In genomic region chr6:3719462-3720308, GRCh38 we compare ENCODE assay signal across 19 cellular contexts. TPM values are rescaled to one million over a fixed set of nuclear protein-coding genes. Genes with fewer than 3 reads are reported as not detected.
DNase-seq lines count a peak whose midpoint lies in the region; ATAC-seq and TF ChIP-seq lines count a peak whose summit lies in the region.
"Had no signal": no experiment of that assay in that cellular context is flagged by ENCODE, and none has a peak within 500 bp of the region (broad histone marks: within the 10 kb centered on the region; RNA-seq: fewer than 3 reads in every experiment).

No MANE protein-coding gene starts in this region.

- POLR2A ChIA-PET in CD8-positive, alpha-beta memory T cell (lab: Charles Lee), result no interaction called here
- POLR2A ChIA-PET in T-cell (lab: Charles Lee), result no interaction called here

- ATAC-seq in T-cell (replicated peaks in 1 of 4), result peak; percentile 24 to 66 (median 54)
- no peak for ATAC-seq in GM18498 (IDR thresholded peaks at IDR 0.05; ENCODE audit: unreplicated experiment)
- ATAC-seq: gastrocnemius medialis had no signal

- no peaks in the 10 kb centered on the region for H3K9me3 Mint-ChIP-seq in CD8-positive, alpha-beta memory T cell
- H3K9me3 Mint-ChIP-seq in T-cell, result no peaks in the 10 kb centered on the region
- no peaks in the 10 kb centered on the region for H3K9me3 Mint-ChIP-seq in chondrocyte (ENCODE audit: low read depth)
- H3K9me3 Mint-ChIP-seq in neural crest cell, result peaks cover 7% of the 10 kb centered on the region

- no peaks in the 10 kb centered on the region for H3K9me3 ChIP-seq in CD8-positive, alpha-beta memory T cell (ENCODE audit: low read length)
- H3K9me3 ChIP-seq in sigmoid colon (no peaks in the 10 kb centered on the region), WERI-Rb-1 (ENCODE audit: severe bottlenecking) (peaks cover 2% of the 10 kb centered on the region)
- H3K9me3 ChIP-seq: gastrocnemius medialis, right atrium auricular region had no signal

- peak in 1 of 5 donors; percentile 25 for DNase-seq in CD8-positive, alpha-beta memory T cell
- DNase-seq in T-cell (peak in 1 of 34 experiments; percentile 21), chondrocyte (ENCODE audit: low spot score) (no peak), neural crest cell (ENCODE audit: low read depth, low spot score) (no peak), sigmoid colon (no peak), WERI-Rb-1 (no peak)
- DNase-seq: activated CD4-positive, alpha-beta T cell treated with anti-CD3 and anti-CD28 coated beads for 1 hour; gastrocnemius medialis; GF-D8; HCEC 1CT; hypothalamus; NCI-H1417; NCI-H2107; NCI-H526; stimulated activated CD8-positive, alpha-beta memory T cell treated with anti-CD3 and anti-CD28 coated beads, Interleukin-4, amount 100 ng/mL, for 48 hours had no signal

- no peak for TF ChIP-seq CTCF in chondrocyte (IDR thresholded peaks at IDR 0.05)
- TF ChIP-seq CTCF in neural crest cell (conservative IDR thresholded peaks at IDR 0.05), result no peak
- TF ChIP-seq CTCF in sigmoid colon (IDR thresholded peaks at IDR 0.05), result no peak
- TF ChIP-seq CTCF in WERI-Rb-1 (IDR thresholded peaks at IDR 0.05; ENCODE audit: low read depth, low read length), result no peak

- no peak overlapping the region for H3K4me3 ChIP-seq in CD8-positive, alpha-beta memory T cell (ENCODE audit: low read length)
- H3K4me3 ChIP-seq in sigmoid colon (peak overlapping the region in 2 of 4 donors; percentile 17 to 45), WERI-Rb-1 (ENCODE audit: low read depth, low read length) (no peak overlapping the region)
- H3K4me3 ChIP-seq: cardiac muscle cell, gastrocnemius medialis, right atrium auricular region had no signal

- WGBS in sigmoid colon, 2 donors, result 79 to 84% methylated on average over 22 of the region's 22 CpGs

- CTCF ChIA-PET in CD8-positive, alpha-beta memory T cell (lab: Charles Lee), result interaction anchor here (1.1 to 1.5 kb wide), 2 partner anchors 9 to 13 kb away, joined by 3 to 5 read pairs; no protein-coding TSS in a partner anchor
- CTCF ChIA-PET in T-cell (lab: Charles Lee), result interaction anchor here in 1 of 2 donors (1.1 kb wide), 1 partner anchor 134 kb away, joined by 3 read pairs; no protein-coding TSS in a partner anchor

- H3K27ac Mint-ChIP-seq in CD8-positive, alpha-beta memory T cell, result peak overlapping the region in 3 of 8 donors; percentile 2 to 47 (median 9)
- H3K27ac Mint-ChIP-seq in T-cell (peak overlapping the region in 1 of 2 donors; percentile 75), chondrocyte (ENCODE audit: unreplicated experiment) (peak overlapping the region; percentile 65), neural crest cell (ENCODE audit: unreplicated experiment) (peak overlapping the region; percentile 74)

- H3K36me3 ChIP-seq in CD8-positive, alpha-beta memory T cell (ENCODE audit: insufficient read depth, low read length), result no peaks in the 10 kb centered on the region
- H3K36me3 ChIP-seq in sigmoid colon (peaks cover 0 to 22% (median 12%) of the 10 kb centered on the region in 4 donors), WERI-Rb-1 (no peaks in the 10 kb centered on the region)
- H3K36me3 ChIP-seq: cardiac muscle cell had no signal

- no peak for TF ChIP-seq EP300 in sigmoid colon (IDR thresholded peaks at IDR 0.05)

- intact Hi-C loops in sigmoid colon (cut with DNase I), result no loop called here

- H3K36me3 Mint-ChIP-seq in CD8-positive, alpha-beta memory T cell, result no peaks in the 10 kb centered on the region
- H3K36me3 Mint-ChIP-seq in T-cell, result no peaks in the 10 kb centered on the region
- peaks cover 28% of the 10 kb centered on the region for H3K36me3 Mint-ChIP-seq in chondrocyte (ENCODE audit: low read depth)
- peaks cover 5% of the 10 kb centered on the region for H3K36me3 Mint-ChIP-seq in neural crest cell (ENCODE audit: low read depth)
- H3K36me3 Mint-ChIP-seq: CD14-positive monocyte had no signal

- TF ChIP-seq POLR2A in sigmoid colon (IDR thresholded peaks at IDR 0.05), result peak in 1 of 2 donors; percentile 18

- peaks cover 0 to 8% (median 3%) of the 10 kb centered on the region in 3 donors for H3K4me1 Mint-ChIP-seq in CD8-positive, alpha-beta memory T cell
- H3K4me1 Mint-ChIP-seq in T-cell (peaks cover 0 to 3% (median 0%) of the 10 kb centered on the region in 3 donors), chondrocyte (ENCODE audit: low read depth) (peaks cover 65% of the 10 kb centered on the region), neural crest cell (peaks cover 28% of the 10 kb centered on the region)
- H3K4me1 Mint-ChIP-seq: CD14-positive monocyte had no signal

- peaks cover 3 to 22% of the 10 kb centered on the region in 2 donors for H3K27me3 Mint-ChIP-seq in CD8-positive, alpha-beta memory T cell
- peaks cover 0 to 8% of the 10 kb centered on the region in 2 donors for H3K27me3 Mint-ChIP-seq in T-cell
- H3K27me3 Mint-ChIP-seq in chondrocyte (ENCODE audit: low read depth), result no peaks in the 10 kb centered on the region
- no peaks in the 10 kb centered on the region for H3K27me3 Mint-ChIP-seq in neural crest cell (ENCODE audit: low read depth)

- H3K27me3 ChIP-seq in CD8-positive, alpha-beta memory T cell (ENCODE audit: insufficient read depth, low read length, poor library complexity, severe bottlenecking), result no peaks in the 10 kb centered on the region
- no peaks in the 10 kb centered on the region for H3K27me3 ChIP-seq in sigmoid colon
- H3K27me3 ChIP-seq in WERI-Rb-1 (ENCODE audit: insufficient read depth, low read depth, severe bottlenecking), result no peaks in the 10 kb centered on the region
- H3K27me3 ChIP-seq: cardiac muscle cell, gastrocnemius medialis, right atrium auricular region had no signal

- H3K4me3 Mint-ChIP-seq in CD8-positive, alpha-beta memory T cell, result peak overlapping the region; percentile 2 to 82 (median 61)
- H3K4me3 Mint-ChIP-seq in T-cell (peak overlapping the region; percentile 10 to 75 (median 53)), chondrocyte (ENCODE audit: unreplicated experiment) (no peak overlapping the region), neural crest cell (no peak overlapping the region)
- H3K4me3 Mint-ChIP-seq: CD14-positive monocyte had no signal

- no peak overlapping the region for H3K27ac ChIP-seq in CD8-positive, alpha-beta memory T cell (ENCODE audit: low read depth, low read length)
- H3K27ac ChIP-seq in sigmoid colon (peak overlapping the region in 1 of 4 donors; percentile 57), WERI-Rb-1 (no peak overlapping the region)
- H3K27ac ChIP-seq: cardiac muscle cell, gastrocnemius medialis, right atrium auricular region had no signal

- H3K4me1 ChIP-seq in CD8-positive, alpha-beta memory T cell (ENCODE audit: insufficient read depth, low read length), result no peaks in the 10 kb centered on the region
- peaks cover 0 to 58% (median 29%) of the 10 kb centered on the region in 4 donors for H3K4me1 ChIP-seq in sigmoid colon

RNA-seq across cellular contexts. Expression of gene PXDC1, which starts 31.8 kb away (rescaled TPM):
- total RNA-seq in CD8-positive, alpha-beta memory T cell, result under 1 TPM; 0.15 to 0.24 TPM
- not detected for polyA plus RNA-seq in CD8-positive, alpha-beta memory T cell
- total RNA-seq in T-cell (1 to 10 TPM in 1 of 5 donors, under 1 TPM in 4; 0.30 to 1.2 (median 0.41) TPM), chondrocyte (191 to 231 TPM (median 222 TPM) in 3 replicates), neural crest cell (4.8 and 5.4 TPM in 2 replicates), sigmoid colon (100 to 1,000 TPM in 1 of 4 donors, 10 to 100 TPM in 3; 46.7 to 116 (median 75.9) TPM)
- polyA plus RNA-seq in sigmoid colon, result 10 to 100 TPM in 1 of 3 donors, 1 to 10 TPM in 2; 9.0 to 22.2 (median 9.1) TPM

Comparison
In these comparisons a context has a peak if more than half of its experiments do, and no peak if none do; other contexts are left out.
1. H3K4me3 Mint-ChIP-seq: peak in CD8-positive, alpha-beta memory T cell (7 of 7) and T-cell (3 of 3); none in chondrocyte (single experiment) and neural crest cell (single experiment).